25 cellular contexts compared by ENCODE assay signal in the genomic region with DNA sequence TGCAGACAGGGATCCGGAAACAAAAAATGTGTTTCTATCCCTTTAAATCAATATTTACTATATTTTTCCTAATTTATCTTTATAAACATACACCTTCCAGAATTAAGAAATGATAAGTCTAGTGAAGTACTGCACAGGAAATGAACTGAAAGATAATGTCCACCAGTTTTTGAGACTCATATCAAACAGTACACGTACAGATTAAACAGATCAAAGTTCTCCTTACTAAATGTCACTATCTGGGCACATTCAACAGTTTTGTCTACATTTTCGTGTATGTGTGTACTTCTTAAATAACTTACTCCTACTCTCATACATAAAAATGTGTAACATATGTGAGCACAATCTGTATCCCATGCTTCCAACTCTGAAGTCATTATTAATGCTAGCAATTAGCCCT.
"Had no signal": no experiment of that assay in that cellular context is flagged by ENCODE, and none has a peak within 500 bp of the region (broad histone marks: within the 10 kb centered on the region; RNA-seq: fewer than 3 reads in every experiment).

No MANE protein-coding gene starts in this region.

- H3K9me3 Mint-ChIP-seq: activated naive CD8-positive, alpha-beta T cell treated with anti-CD3 and anti-CD28 coated beads for 36 hours; activated T-cell treated with anti-CD3 and anti-CD28 coated beads, Interleukin-2, amount 50 U/mL, for 24 hours; endodermal cell; natural killer cell; T-helper 2 cell treated with Interferon-gamma antibody and Interleukin-4, amounts not matched to agents 5 μg/mL and 100 μg/mL, for 36 hours; WTC11 had no signal

- H3K9me3 ChIP-seq: esophagus squamous epithelium, gastroesophageal sphincter, heart right ventricle, right lobe of liver, thoracic aorta, upper lobe of left lung had no signal

- DNase-seq: activated CD4-positive, alpha-beta T cell treated with anti-CD3 and anti-CD28 coated beads, Interleukin-2, amount 50 U/mL, for 4 hours; activated CD8-positive, alpha-beta memory T cell treated with anti-CD3 and anti-CD28 coated beads for 24 hours; activated CD8-positive, alpha-beta memory T cell treated with anti-CD3 and anti-CD28 coated beads, Interleukin-2, amount 50 U/mL, for 4 hours; activated naive CD4-positive, alpha-beta T cell treated with Interleukin-2 at 50 U/mL for 16 hours; activated naive CD8-positive, alpha-beta T cell treated with anti-CD3 and anti-CD28 coated beads for 36 hours; activated T-cell treated with anti-CD3 and anti-CD28 coated beads, Interleukin-2, amount 50 U/mL, for 24 hours; amygdala; cortex of kidney; endodermal cell; esophagus squamous epithelium; heart right ventricle; left colon; midbrain; natural killer cell; right lobe of liver; stimulated activated CD4-positive, alpha-beta T cell treated with anti-CD3 and anti-CD28 coated beads, Interleukin-2, amount 100 ng/mL, for 48 hours; stimulated activated CD8-positive, alpha-beta memory T cell treated with anti-CD3 and anti-CD28 coated beads, Interleukin-4, amount 100 ng/mL, for 48 hours; stimulated activated naive CD4-positive, alpha-beta T cell; upper lobe of left lung had no signal

- H3K4me1 Mint-ChIP-seq: activated naive CD8-positive, alpha-beta T cell treated with anti-CD3 and anti-CD28 coated beads for 36 hours; endodermal cell; natural killer cell; WTC11 had no signal

- ATAC-seq: gastroesophageal sphincter, heart right ventricle, left colon, natural killer cell, WTC11 had no signal

- H3K4me3 Mint-ChIP-seq: activated naive CD8-positive, alpha-beta T cell treated with anti-CD3 and anti-CD28 coated beads for 36 hours; activated T-cell treated with anti-CD3 and anti-CD28 coated beads, Interleukin-2, amount 50 U/mL, for 24 hours; endodermal cell; natural killer cell; T-helper 2 cell treated with Interferon-gamma antibody and Interleukin-4, amounts not matched to agents 5 μg/mL and 100 μg/mL, for 36 hours; WTC11 had no signal

- H3K4me3 ChIP-seq: cardiac muscle cell, esophagus squamous epithelium, gastroesophageal sphincter, heart right ventricle, lung, right lobe of liver, thoracic aorta, upper lobe of left lung had no signal

- H3K27me3 ChIP-seq: cardiac muscle cell, esophagus squamous epithelium, gastroesophageal sphincter, right lobe of liver, upper lobe of left lung had no signal

- H3K27ac ChIP-seq: cardiac muscle cell, esophagus squamous epithelium, gastroesophageal sphincter, heart right ventricle, thoracic aorta, upper lobe of left lung had no signal

- H3K36me3 Mint-ChIP-seq: activated naive CD8-positive, alpha-beta T cell treated with anti-CD3 and anti-CD28 coated beads for 36 hours; natural killer cell; WTC11 had no signal

- H3K36me3 ChIP-seq: cardiac muscle cell, esophagus squamous epithelium, gastroesophageal sphincter, heart right ventricle, right lobe of liver, upper lobe of left lung had no signal

- H3K27ac Mint-ChIP-seq: activated naive CD8-positive, alpha-beta T cell treated with anti-CD3 and anti-CD28 coated beads for 36 hours; activated T-cell treated with anti-CD3 and anti-CD28 coated beads, Interleukin-2, amount 50 U/mL, for 24 hours; endodermal cell; natural killer cell; T-helper 2 cell treated with Interferon-gamma antibody and Interleukin-4, amounts not matched to agents 5 μg/mL and 100 μg/mL, for 36 hours; WTC11 had no signal
